8 cellular contexts compared by ENCODE assay signal in genomic region chr4:16264798-16265197, GRCh38. TPM values are rescaled to one million over a fixed set of nuclear protein-coding genes. Genes with fewer than 3 reads are reported as not detected.
DNase-seq lines count a peak whose midpoint lies in the region; ATAC-seq, FAIRE-seq and TF ChIP-seq lines count a peak whose summit lies in the region.

No MANE protein-coding gene starts in this region.

- H3K9me3 ChIP-seq in HEK293 (ENCODE audit: control insufficient read depth, insufficient read depth, low read depth, low read length) (no peaks in the 10 kb centered on the region), body of pancreas (no peaks in the 10 kb centered on the region), kidney (ENCODE audit: control insufficient read depth in 1 of 2, low read length in 2 of 2) (no peaks in the 10 kb centered on the region), upper lobe of right lung (no peaks in the 10 kb centered on the region)

- no peak for TF ChIP-seq POLR2A in body of pancreas (IDR thresholded peaks at IDR 0.05)

- H3K27ac ChIP-seq in HEK293 (ENCODE audit: extremely low read depth, low read depth, low read length) (no peak overlapping the region), body of pancreas (no peak overlapping the region), kidney (ENCODE audit: low read depth in 2 of 2, low read length in 2 of 2) (no peak overlapping the region), upper lobe of right lung (no peak overlapping the region)

- H3K4me3 ChIP-seq in HEK293 (ENCODE audit: low read depth, low read length) (no peak overlapping the region), body of pancreas (no peak overlapping the region), kidney (ENCODE audit: low read length in 2 of 2) (no peak overlapping the region), upper lobe of right lung (no peak overlapping the region)

- CTCF ChIA-PET in HEK293 (lab: Yijun Ruan, JAX) = interaction anchor here (0.6 to 3.6 kb wide), 26 partner anchors 14 to 495 kb away, joined by 3 to 16 read pairs (median 4); no protein-coding TSS in a partner anchor

- no peaks in the 10 kb centered on the region for H3K4me1 ChIP-seq in HEK293 (ENCODE audit: control insufficient read depth, insufficient read depth, low read length)
- H3K4me1 ChIP-seq in body of pancreas = no peaks in the 10 kb centered on the region
- H3K4me1 ChIP-seq in kidney (ENCODE audit: control insufficient read depth in 1 of 2, insufficient read depth in 1 of 2, low read depth in 1 of 2, low read length in 2 of 2) = peaks cover 0 to 3% of the 10 kb centered on the region in 2 donors
- H3K4me1 ChIP-seq in upper lobe of right lung = peaks cover 7% of the 10 kb centered on the region

- H3K9ac ChIP-seq in kidney (ENCODE audit: low read length in 2 of 2) = no peak overlapping the region

- POLR2A ChIA-PET in HEK293 (lab: Yijun Ruan, JAX) = no interaction called here

- ATAC-seq in body of pancreas (no peak), upper lobe of right lung (peak; percentile 75)

- H3K36me3 ChIP-seq in HEK293 (ENCODE audit: control insufficient read depth in 2 of 2, insufficient read depth in 1 of 2, low read length in 2 of 2) (no peaks in the 10 kb centered on the region), body of pancreas (replicated peaks in 1 of 2; ENCODE audit: insufficient read depth in 1 of 2, low read depth in 2 of 2) (no peaks in the 10 kb centered on the region), kidney (ENCODE audit: control insufficient read depth in 1 of 2, insufficient read depth in 2 of 2, low read length in 2 of 2) (no peaks in the 10 kb centered on the region), upper lobe of right lung (no peaks in the 10 kb centered on the region)

- DNase-seq in NCI-H1417 (lab: John Stamatoyannopoulos, UW) = peak; percentile 6 to 56 (median 45)
- DNase-seq in NCI-H1417 treated with DMSO at 0.1 percent for 48 hours (lab: John Stamatoyannopoulos, UW) = no peak
- DNase-seq in NCI-H2196 (lab: John Stamatoyannopoulos, UW; ENCODE audit: unreplicated experiment) = peak; percentile 39
- DNase-seq in body of pancreas = peak in 1 of 4 donors; percentile 24
- DNase-seq in kidney = no peak
- DNase-seq in upper lobe of right lung = no peak
- no peak for DNase-seq in ureter (ENCODE audit: low spot score)

- no peaks in the 10 kb centered on the region for H3K27me3 ChIP-seq in body of pancreas
- H3K27me3 ChIP-seq in upper lobe of right lung = no peaks in the 10 kb centered on the region

- TF ChIP-seq CTCF in HEK293 (tag by site-specific recombination; IDR thresholded peaks at IDR 0.05) (no peak), body of pancreas (IDR thresholded peaks at IDR 0.05) (peak; percentile 22 to 68 (median 59)), kidney (IDR thresholded peaks at IDR 0.05; ENCODE audit: borderline replicate concordance, extremely low read depth, insufficient read depth) (peak; percentile 67), upper lobe of right lung (IDR thresholded peaks at IDR 0.05) (peak; percentile 68)

- 15 to 22% methylated on average over 3 of the region's 3 CpGs for WGBS in body of pancreas, 2 donors

- FAIRE-seq in kidney (lab: Jason Lieb, UNC) = peak; percentile 97

- intact Hi-C loops in body of pancreas (cut with DNase I) = loop anchor here (5.0 to 10.0 kb wide), 2 partner anchors 242 to 380 kb away; no protein-coding TSS in a partner anchor
- intact Hi-C loops in kidney (cut with DNase I) = loop anchor here (5.0 kb wide), 1 partner anchor 237 kb away; no protein-coding TSS in a partner anchor
- intact Hi-C loops in upper lobe of right lung (cut with DNase I) = loop anchor here (10.0 kb wide), 1 partner anchor 240 kb away; no protein-coding TSS in a partner anchor

TF ChIP-seq in HEK293, 187 proteins besides CTCF, POLR2A, EP300 and RAD21:
- TF ChIP-seq IKZF3 (tag by site-specific recombination; IDR thresholded peaks at IDR 0.05) (no peak), ZNF654 (tag by site-specific recombination; IDR thresholded peaks at IDR 0.05; ENCODE audit: low read depth) (peak; percentile 46)

RNA-seq across cellular contexts. Expression of gene TAPT1, which starts 38.5 kb away (rescaled TPM):
- total RNA-seq in body of pancreas (10 to 100 TPM; 26.4 to 30.9 TPM), kidney (36.8 TPM), upper lobe of right lung (66.5 TPM), ureter (47.5 TPM)
- 20.8 TPM for polyA plus RNA-seq in kidney (ENCODE audit: insufficient read depth, low read depth, low replicate concordance)

Comparison
In these comparisons a context has a peak if more than half of its experiments do, and no peak if none do; other contexts are left out.
1. DNase-seq: peak in NCI-H1417 (3 of 3) and NCI-H2196 (single experiment); none in NCI-H1417 treated with DMSO at 0.1 percent for 48 hours (single experiment), kidney (single experiment), upper lobe of right lung (single experiment) and ureter (single experiment).